In the genomic region with DNA sequence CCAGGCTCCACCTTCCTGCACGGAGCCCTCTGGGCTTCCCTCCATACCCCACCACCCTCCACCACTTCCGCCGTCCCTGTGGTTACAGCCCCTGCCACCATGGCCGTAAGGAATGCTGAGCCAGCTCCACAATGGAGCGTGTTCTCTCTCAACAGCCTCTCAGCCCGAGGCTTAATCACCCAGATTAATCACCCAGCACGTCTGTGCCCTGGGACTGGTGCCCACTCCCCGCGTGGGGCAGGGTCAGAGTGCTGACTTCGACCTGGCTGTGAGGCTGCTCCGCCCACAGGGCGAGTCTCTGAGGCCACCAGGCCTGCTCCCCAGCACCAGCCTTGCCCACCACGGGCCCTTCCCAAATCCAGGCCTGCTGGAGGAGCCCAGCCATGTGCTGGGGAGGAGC, we compare ENCODE assay signal across 17 cellular contexts. TPM values are rescaled to one million over a fixed set of nuclear protein-coding genes. Genes with fewer than 3 reads are reported as not detected.
DNase-seq lines count a peak whose midpoint lies in the region; ATAC-seq, FAIRE-seq and TF ChIP-seq lines count a peak whose summit lies in the region.
"Had no signal": no experiment of that assay in that cellular context is flagged by ENCODE, and none has a peak within 500 bp of the region (broad histone marks: within the 10 kb centered on the region; RNA-seq: fewer than 3 reads in every experiment).

No MANE protein-coding gene starts in this region.

- TF ChIP-seq EP300 in Ishikawa (IDR thresholded peaks at IDR 0.05; ENCODE audit: borderline replicate concordance), result no peak

- peak; percentile 50 for FAIRE-seq in bronchial epithelial cell (lab: Jason Lieb, UNC)

- H3K4me3 ChIP-seq in bronchial epithelial cell (ENCODE audit: low read depth, low read length), result no peak overlapping the region
- H3K4me3 ChIP-seq: BLaER1 treated with 17β-estradiol and CSF1 and Interleukin-3, amounts not matched to agents 10 nM and 100 nM had no signal

- DNase-seq in Caki2 (ENCODE audit: low read depth) (peak; percentile 20), bronchial epithelial cell (ENCODE audit: low read depth) (peak; percentile 74), left kidney (ENCODE audit: low read depth, low spot score) (peak; percentile 61)
- DNase-seq in activated naive CD4-positive, alpha-beta T cell (lab: John Stamatoyannopoulos, UW), result no peak
- DNase-seq: activated CD4-positive, alpha-beta T cell treated with anti-CD3 and anti-CD28 coated beads for 4 hours; aorta; GF-D8; NCI-H2081 treated with DMSO at 0.1 percent for 48 hours; T-helper 1 cell had no signal

- H3K27me3 ChIP-seq in bronchial epithelial cell (ENCODE audit: control insufficient read depth, insufficient read depth, low read length), result no peaks in the 10 kb centered on the region

- in situ Hi-C loops in Caki2 (cut with HindIII; ENCODE audit: low pct_unique_long_range_greater_than_20kb, low sequenced_read_pairs), result no loop called here

- no peaks in the 10 kb centered on the region for H3K36me3 ChIP-seq in bronchial epithelial cell (ENCODE audit: control insufficient read depth, insufficient read depth, low read length)
- H3K36me3 ChIP-seq: BLaER1 treated with 17β-estradiol and CSF1 and Interleukin-3, amounts not matched to agents 10 nM and 100 nM had no signal

- ATAC-seq in GM19467 (IDR thresholded peaks at IDR 0.05; ENCODE audit: unreplicated experiment), result no peak
- no peak for ATAC-seq in HG02870 (IDR thresholded peaks at IDR 0.05; ENCODE audit: unreplicated experiment)
- no peak for ATAC-seq in HG03342 (IDR thresholded peaks at IDR 0.05; ENCODE audit: unreplicated experiment)
- ATAC-seq: natural killer cell treated with Interleukin-12 subunit alpha and Interleukin-12 subunit beta and Interleukin-15 and Interleukin-18, amount 100 ng/mL, for 72 hours; sciatic nerve had no signal

- TF ChIP-seq RAD21 in Ishikawa (IDR thresholded peaks at IDR 0.05; ENCODE audit: low read depth), result no peak

- no peak for TF ChIP-seq CTCF in bronchial epithelial cell (IDR thresholded peaks at IDR 0.05; ENCODE audit: insufficient read depth, low read length, severe bottlenecking)

TF ChIP-seq in Ishikawa, 13 proteins besides CTCF, POLR2A, EP300 and RAD21:
- peak; percentile 40 for TF ChIP-seq NFIC (IDR thresholded peaks at IDR 0.05)
- TF ChIP-seq, protein P1, sequence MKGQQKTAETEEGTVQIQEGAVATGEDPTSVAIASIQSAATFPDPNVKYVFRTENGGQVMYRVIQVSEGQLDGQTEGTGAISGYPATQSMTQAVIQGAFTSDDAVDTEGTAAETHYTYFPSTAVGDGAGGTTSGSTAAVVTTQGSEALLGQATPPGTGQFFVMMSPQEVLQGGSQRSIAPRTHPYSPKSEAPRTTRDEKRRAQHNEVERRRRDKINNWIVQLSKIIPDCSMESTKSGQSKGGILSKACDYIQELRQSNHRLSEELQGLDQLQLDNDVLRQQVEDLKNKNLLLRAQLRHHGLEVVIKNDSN (IDR thresholded peaks at IDR 0.05), result no peak
TF ChIP-seq in Ishikawa: peak in this region for 1.

RNA-seq across cellular contexts. Expression of a gene that starts 4.0 kb away (rescaled TPM):
- not detected in 2 replicates for total RNA-seq in Caki2 (2014; rRNA removed; shearing (Covaris generic); ENCODE audit: low replicate concordance)
- under 0.01 and 0.13 TPM in 2 replicates for total RNA-seq in bronchial epithelial cell
- total RNA-seq: liver; natural killer cell treated with Interleukin-12 subunit alpha and Interleukin-12 subunit beta and Interleukin-15 and Interleukin-18, amount 100 ng/mL, for 72 hours had no signal

RNA-seq across cellular contexts. Expression of a gene that starts 14.7 kb away (rescaled TPM):
- not detected in 2 replicates for total RNA-seq in Caki2 (2014; rRNA removed; shearing (Covaris generic); ENCODE audit: low replicate concordance)
- not detected in 2 replicates for total RNA-seq in bronchial epithelial cell
- total RNA-seq: natural killer cell treated with Interleukin-12 subunit alpha and Interleukin-12 subunit beta and Interleukin-15 and Interleukin-18, amount 100 ng/mL, for 72 hours had no signal

RNA-seq across cellular contexts. Expression of a gene that starts 36.5 kb away (rescaled TPM):
- total RNA-seq in Caki2 (2014; rRNA removed; shearing (Covaris generic); ENCODE audit: low replicate concordance), result 2.3 and 5.6 TPM in 2 replicates
- 1.0 and 6.6 TPM in 2 replicates for total RNA-seq in bronchial epithelial cell

Comparison
In these comparisons a context has a peak if more than half of its experiments do, and no peak if none do; other contexts are left out.
1. DNase-seq: peak in Caki2 (single experiment), bronchial epithelial cell (single experiment) and left kidney (single experiment); none in activated naive CD4-positive, alpha-beta T cell (0 of 4).